In genomic region chr1:154717467-154718004, GRCh38 we compare ENCODE assay signal across 26 cellular contexts.
"Had no signal": no experiment of that assay in that cellular context is flagged by ENCODE, and none has a peak within 500 bp of the region (broad histone marks: within the 10 kb centered on the region; RNA-seq: fewer than 3 reads in every experiment).

No MANE protein-coding gene starts in this region.

- H3K36me3 Mint-ChIP-seq: activated naive CD8-positive, alpha-beta T cell; mesothelial cell of epicardium; stimulated activated memory B cell treated with anti-CD40 and anti-IgM and Interleukin-4, amounts not matched to agents 10 μg/mL and 1 μg/mL and 100 μg/mL, for 72 hours had no signal

- H3K27me3 Mint-ChIP-seq: activated naive CD8-positive, alpha-beta T cell; stimulated activated memory B cell treated with anti-CD40 and anti-IgM and Interleukin-4, amounts not matched to agents 10 μg/mL and 1 μg/mL and 100 μg/mL, for 72 hours; stimulated activated naive CD8-positive, alpha-beta T cell treated with anti-CD3 and anti-CD28 coated beads, Interleukin-15, amount 100 ng/mL, for 72 hours had no signal

- H3K27ac Mint-ChIP-seq: activated naive CD8-positive, alpha-beta T cell; activated T-cell treated with anti-CD3 and anti-CD28 coated beads, Interleukin-2, amount 50 U/mL, for 72 hours; mesothelial cell of epicardium; stimulated activated memory B cell treated with anti-CD40 and anti-IgM and Interleukin-4, amounts not matched to agents 10 μg/mL and 1 μg/mL and 100 μg/mL, for 72 hours; stimulated activated naive CD8-positive, alpha-beta T cell treated with anti-CD3 and anti-CD28 coated beads, Interleukin-15, amount 100 ng/mL, for 72 hours had no signal

- H3K4me3 ChIP-seq: body of pancreas, coronary artery, dorsolateral prefrontal cortex, right atrium auricular region, smooth muscle cell, upper lobe of right lung had no signal

- DNase-seq: activated CD4-positive, alpha-beta T cell treated with anti-CD3 and anti-CD28 coated beads for 4 hours; activated CD4-positive, alpha-beta T cell treated with anti-CD3 and anti-CD28 coated beads, Interleukin-2, amount 50 U/mL, for 4 hours; activated naive CD4-positive, alpha-beta T cell treated with Interleukin-2 at 50 U/mL for 16 hours; activated T-cell treated with anti-CD3 and anti-CD28 coated beads for 4 hours; activated T-cell treated with anti-CD3 and anti-CD28 coated beads, Interleukin-2, amount 50 U/mL, for 72 hours; aorta; body of pancreas; dorsolateral prefrontal cortex; effector memory CD4-positive, alpha-beta T cell; glutamatergic neuron; naive thymus-derived CD4-positive, alpha-beta T cell; occipital lobe; stimulated activated CD4-positive, alpha-beta T cell treated with anti-CD3 and anti-CD28 coated beads, Interleukin-1b, Interleukin-23, amount 100 ng/mL, for 48 hours; stimulated activated CD4-positive, alpha-beta T cell treated with anti-CD3 and anti-CD28 coated beads, Interleukin-4, amount 100 ng/mL, for 4 hours; stimulated activated CD8-positive, alpha-beta memory T cell treated with anti-CD3 and anti-CD28 coated beads, Interleukin-4, amount 100 ng/mL, for 48 hours; stimulated activated naive CD8-positive, alpha-beta T cell treated with anti-CD3 and anti-CD28 coated beads, Interleukin-15, amount 100 ng/mL, for 72 hours; substantia nigra; upper lobe of right lung had no signal

- H3K9ac ChIP-seq: parathyroid adenoma had no signal

- ATAC-seq: activated T-cell treated with anti-CD3 and anti-CD28 coated beads, Interleukin-2, amount 50 U/mL, for 72 hours; body of pancreas; naive thymus-derived CD4-positive, alpha-beta T cell; stimulated activated memory B cell treated with anti-CD40 and anti-IgM and Interleukin-4, amounts not matched to agents 10 μg/mL and 1 μg/mL and 100 μg/mL, for 72 hours; stimulated activated naive CD8-positive, alpha-beta T cell treated with anti-CD3 and anti-CD28 coated beads, Interleukin-15, amount 100 ng/mL, for 72 hours; upper lobe of right lung had no signal

- H3K9me3 ChIP-seq: body of pancreas, right atrium auricular region, upper lobe of right lung had no signal

- H3K4me1 ChIP-seq: parathyroid adenoma had no signal

- H3K27me3 ChIP-seq: body of pancreas, dorsolateral prefrontal cortex, right atrium auricular region, upper lobe of right lung had no signal

- H3K36me3 ChIP-seq: right atrium auricular region, upper lobe of right lung had no signal

- H2AFZ ChIP-seq: parathyroid adenoma had no signal

- H3K79me2 ChIP-seq: parathyroid adenoma had no signal

- H3K9me3 Mint-ChIP-seq: mesothelial cell of epicardium; naive thymus-derived CD4-positive, alpha-beta T cell; neural crest cell; stimulated activated memory B cell treated with anti-CD40 and anti-IgM and Interleukin-4, amounts not matched to agents 10 μg/mL and 1 μg/mL and 100 μg/mL, for 72 hours; stimulated activated naive CD8-positive, alpha-beta T cell treated with anti-CD3 and anti-CD28 coated beads, Interleukin-15, amount 100 ng/mL, for 72 hours had no signal

- H3K4me3 Mint-ChIP-seq: activated naive CD8-positive, alpha-beta T cell; activated T-cell treated with anti-CD3 and anti-CD28 coated beads, Interleukin-2, amount 50 U/mL, for 72 hours; mesothelial cell of epicardium; naive thymus-derived CD4-positive, alpha-beta T cell; neural crest cell; stimulated activated memory B cell treated with anti-CD40 and anti-IgM and Interleukin-4, amounts not matched to agents 10 μg/mL and 1 μg/mL and 100 μg/mL, for 72 hours; stimulated activated naive CD8-positive, alpha-beta T cell treated with anti-CD3 and anti-CD28 coated beads, Interleukin-15, amount 100 ng/mL, for 72 hours had no signal

- H3K4me2 ChIP-seq: smooth muscle cell had no signal

- H3K27ac ChIP-seq: body of pancreas, coronary artery, parathyroid adenoma, upper lobe of right lung had no signal
